In genomic region chr11:126212089-126212660, GRCh38 we compare ENCODE assay signal across 8 cellular contexts. TPM values are rescaled to one million over a fixed set of nuclear protein-coding genes. Genes with fewer than 3 reads are reported as not detected.
A peak's percentile ranks its signal among the peaks of the same experiment; 100 is the strongest.
DNase-seq lines count a peak whose midpoint lies in the region; ATAC-seq and TF ChIP-seq lines count a peak whose summit lies in the region.

No MANE protein-coding gene starts in this region.

- H3K9me3 ChIP-seq in RWPE2 (ENCODE audit: severe bottlenecking) (no peaks in the 10 kb centered on the region), gastrocnemius medialis (no peaks in the 10 kb centered on the region)

- in situ Hi-C loops in gastrocnemius medialis (cut with MboI; ENCODE audit: low sequenced_read_pairs in 4 of 4) (loop anchor here in 2 of 4 donors (5.0 to 25.0 kb wide), 3 partner anchors 55 to 625 kb away; partner anchors contain the start of genes FOXRED1 (in 1 of the 2), SRPRA (in 1 of the 2) and STT3A (in 1 of the 2)), GM13977 (cut with MboI; ENCODE audit: low pct_unique_long_range_greater_than_20kb, low sequenced_read_pairs, unreplicated experiment) (no loop called here)

- H3K27ac ChIP-seq in RWPE2 (ENCODE audit: poor library complexity, severe bottlenecking) = no peak overlapping the region
- peak overlapping the region; percentile 91 to 95 (median 92) for H3K27ac ChIP-seq in gastrocnemius medialis

- peaks cover 9% of the 10 kb centered on the region for H3K4me1 ChIP-seq in RWPE2 (ENCODE audit: insufficient read depth, poor library complexity, severe bottlenecking)
- peaks cover 48 to 51% of the 10 kb centered on the region in 2 donors for H3K4me1 ChIP-seq in gastrocnemius medialis

- H3K36me3 ChIP-seq in RWPE2 (ENCODE audit: low read depth) (peaks cover 34% of the 10 kb centered on the region), gastrocnemius medialis (peaks cover 0 to 16% of the 10 kb centered on the region in 2 donors)

- H3K27me3 ChIP-seq in RWPE2 (ENCODE audit: insufficient read depth, poor library complexity, severe bottlenecking) (no peaks in the 10 kb centered on the region), gastrocnemius medialis (no peaks in the 10 kb centered on the region)

- peak; percentile 2 for ATAC-seq in GM19452 (IDR thresholded peaks at IDR 0.05; ENCODE audit: unreplicated experiment)
- no peak; the same call in 2 of the 3 replicates for ATAC-seq in RWPE2 (ENCODE audit: low read depth)
- no peak for ATAC-seq in gastrocnemius medialis
- ATAC-seq in GM19467 (IDR thresholded peaks at IDR 0.05; ENCODE audit: unreplicated experiment) = no peak
- ATAC-seq in GM19324 (IDR thresholded peaks at IDR 0.05; ENCODE audit: low FRiP score, unreplicated experiment) = no peak

- DNase-seq in RWPE2 (ENCODE audit: low spot score) = no peak
- peak; percentile 7 for DNase-seq in fibroblast of pulmonary artery (ENCODE audit: low read depth)
- no peak for DNase-seq in gastrocnemius medialis
- no peak for DNase-seq in T1000 (lab: John Stamatoyannopoulos, UW)
- no peak for DNase-seq in GM13977 (ENCODE audit: low spot score)

- peak overlapping the region; percentile 66 for H3K4me3 ChIP-seq in RWPE2 (ENCODE audit: severe bottlenecking)
- H3K4me3 ChIP-seq in fibroblast of pulmonary artery (replicated peaks; ENCODE audit: low read depth, low read length) = peak overlapping the region; percentile 99
- H3K4me3 ChIP-seq in gastrocnemius medialis = peak overlapping the region; percentile 88 to 93 (median 91)

- TF ChIP-seq CTCF in RWPE2 (IDR thresholded peaks at IDR 0.05; ENCODE audit: poor library complexity, severe bottlenecking) (no peak), fibroblast of pulmonary artery (IDR thresholded peaks at IDR 0.05; ENCODE audit: low read length, missing control alignments) (no peak), gastrocnemius medialis (IDR thresholded peaks at IDR 0.05 in 4 of 5, conservative IDR thresholded peaks at IDR 0.05 in 1 of 5) (no peak), GM13977 (IDR thresholded peaks at IDR 0.05; ENCODE audit: extremely low read depth, insufficient read depth, missing control alignments) (no peak)

- intact Hi-C loops in gastrocnemius medialis (cut with DNase I; ENCODE audit: low total_unique reads) = loop anchor here (5.0 kb wide), 3 partner anchors 90 to 620 kb away; partner anchors contain the start of genes CDON, DCPS and STT3A

- no peak for TF ChIP-seq POLR2A in gastrocnemius medialis (IDR thresholded peaks at IDR 0.05)

RNA-seq across cellular contexts. Expression of gene FAM118B, which starts 0.6 kb away (rescaled TPM):
- total RNA-seq in gastrocnemius medialis = 10 to 100 TPM; 13.6 to 32.2 (median 23.2) TPM

RNA-seq across cellular contexts. Expression of gene RPUSD4, which starts 0.7 kb away (rescaled TPM):
- total RNA-seq in gastrocnemius medialis = 10 to 100 TPM; 53.3 to 93.8 (median 69.2) TPM

RNA-seq across cellular contexts. Expression of gene SRPRA, which starts 56.5 kb away (rescaled TPM):
- total RNA-seq in gastrocnemius medialis = 100 to 1,000 TPM in 1 of 4 donors, 10 to 100 TPM in 3; 72.3 to 101 (median 79.4) TPM

RNA-seq across cellular contexts. Expression of gene FOXRED1, which starts 56.8 kb away (rescaled TPM):
- total RNA-seq in gastrocnemius medialis = 10 to 100 TPM; 12.5 to 20.8 (median 16.2) TPM
